In genomic region chr1:74402873-74403272, GRCh38 we compare ENCODE assay signal across 1 cellular context.
TF ChIP-seq lines count a peak whose summit lies in the region.

No MANE protein-coding gene starts in this region.

TF ChIP-seq in HepG2, 621 proteins besides CTCF, POLR2A, EP300 and RAD21 (continued from another document):
- TF ChIP-seq CSRNP2 (CRISPR knock-in tag; conservative IDR thresholded peaks at IDR 0.05; ENCODE audit: low read depth) (no peak), MAZ (IDR thresholded peaks at IDR 0.05; ENCODE audit: borderline replicate concordance, low read depth, low read length) (no peak), MAZ (CRISPR knock-in tag; IDR thresholded peaks at IDR 0.05; ENCODE audit: low read depth) (no peak), MAFK (conservative IDR thresholded peaks at IDR 0.05 in 1 of 2, IDR thresholded peaks at IDR 0.05 in 1 of 2; ENCODE audit: low read length in 2 of 2) (peak; percentile 65 to 88)
